In the genomic region with DNA sequence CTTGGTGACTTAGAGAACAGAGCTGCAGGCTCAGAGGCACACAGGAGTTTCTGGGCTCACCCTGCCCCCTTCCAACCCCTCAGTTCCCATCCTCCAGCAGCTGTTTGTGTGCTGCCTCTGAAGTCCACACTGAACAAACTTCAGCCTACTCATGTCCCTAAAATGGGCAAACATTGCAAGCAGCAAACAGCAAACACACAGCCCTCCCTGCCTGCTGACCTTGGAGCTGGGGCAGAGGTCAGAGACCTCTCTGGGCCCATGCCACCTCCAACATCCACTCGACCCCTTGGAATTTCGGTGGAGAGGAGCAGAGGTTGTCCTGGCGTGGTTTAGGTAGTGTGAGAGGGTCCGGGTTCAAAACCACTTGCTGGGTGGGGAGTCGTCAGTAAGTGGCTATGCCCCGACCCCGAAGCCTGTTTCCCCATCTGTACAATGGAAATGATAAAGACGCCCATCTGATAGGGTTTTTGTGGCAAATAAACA, we compare ENCODE assay signal across 1 cellular context.
TF ChIP-seq lines count a peak whose summit lies in the region.

No MANE protein-coding gene starts in this region.

TF ChIP-seq in HepG2, 621 proteins besides CTCF, POLR2A, EP300 and RAD21 (continued from another document and continues in another):
- TF ChIP-seq, protein P1, sequence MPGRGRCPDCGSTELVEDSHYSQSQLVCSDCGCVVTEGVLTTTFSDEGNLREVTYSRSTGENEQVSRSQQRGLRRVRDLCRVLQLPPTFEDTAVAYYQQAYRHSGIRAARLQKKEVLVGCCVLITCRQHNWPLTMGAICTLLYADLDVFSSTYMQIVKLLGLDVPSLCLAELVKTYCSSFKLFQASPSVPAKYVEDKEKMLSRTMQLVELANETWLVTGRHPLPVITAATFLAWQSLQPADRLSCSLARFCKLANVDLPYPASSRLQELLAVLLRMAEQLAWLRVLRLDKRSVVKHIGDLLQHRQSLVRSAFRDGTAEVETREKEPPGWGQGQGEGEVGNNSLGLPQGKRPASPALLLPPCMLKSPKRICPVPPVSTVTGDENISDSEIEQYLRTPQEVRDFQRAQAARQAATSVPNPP (CRISPR knock-in tag; IDR thresholded peaks at IDR 0.05): peak; percentile 75; the same call in 1 of the 2 replicates
- TF ChIP-seq ZFX (CRISPR knock-in tag; IDR thresholded peaks at IDR 0.05; ENCODE audit: low read depth) (peak; percentile 80), THAP11 (CRISPR knock-in tag; IDR thresholded peaks at IDR 0.05) (peak; percentile 78), U2AF2 (IDR thresholded peaks at IDR 0.05; ENCODE audit: low read depth, low read length) (peak; percentile 63; the same call in 1 of the 2 replicates), ZBTB10 (CRISPR knock-in tag; IDR thresholded peaks at IDR 0.05; ENCODE audit: borderline replicate concordance) (peak; percentile 82; the same call in 1 of the 2 replicates), ZFYVE20 (CRISPR knock-in tag; IDR thresholded peaks at IDR 0.05; ENCODE audit: borderline replicate concordance, low read depth) (no peak), NFYB (CRISPR knock-in tag; IDR thresholded peaks at IDR 0.05) (no peak), ZNF597 (CRISPR knock-in tag; IDR thresholded peaks at IDR 0.05) (no peak), TEAD2 (CRISPR knock-in tag; IDR thresholded peaks at IDR 0.05) (no peak), ZKSCAN8 (CRISPR knock-in tag; IDR thresholded peaks at IDR 0.05; ENCODE audit: borderline replicate concordance) (peak; percentile 90), FOSL1 (CRISPR knock-in tag; IDR thresholded peaks at IDR 0.05; ENCODE audit: borderline replicate concordance) (peak; percentile 86; the same call in 1 of the 2 replicates), BCL6 (CRISPR knock-in tag; IDR thresholded peaks at IDR 0.05) (peak; percentile 96), XBP1 (CRISPR knock-in tag; IDR thresholded peaks at IDR 0.05) (no peak), THAP8 (CRISPR knock-in tag; IDR thresholded peaks at IDR 0.05; ENCODE audit: borderline replicate concordance) (no peak), ZNF746 (CRISPR knock-in tag; IDR thresholded peaks at IDR 0.05) (peak; percentile 99), ZNF251 (CRISPR knock-in tag; IDR thresholded peaks at IDR 0.05) (no peak), ATF7-NPFF (CRISPR knock-in tag; IDR thresholded peaks at IDR 0.05; ENCODE audit: low read depth) (no peak; the same call in 1 of the 2 replicates), POGK (CRISPR knock-in tag; conservative IDR thresholded peaks at IDR 0.05) (peak; percentile 41), HMGXB4 (CRISPR knock-in tag; IDR thresholded peaks at IDR 0.05; ENCODE audit: borderline replicate concordance in 1 of 2, low read depth in 1 of 2) (peak; percentile 27 to 89; a peak in 2 of 4 replicates), TBP (CRISPR knock-in tag; IDR thresholded peaks at IDR 0.05) (no peak), SRSF4 (IDR thresholded peaks at IDR 0.05; ENCODE audit: low read depth, low read length, poor library complexity, severe bottlenecking) (no peak), CREB3 (CRISPR knock-in tag; IDR thresholded peaks at IDR 0.05) (no peak), HNF1A (IDR thresholded peaks at IDR 0.05; ENCODE audit: low read depth) (peak; percentile 77; the same call in 1 of the 2 replicates), HNF1A (CRISPR knock-in tag; IDR thresholded peaks at IDR 0.05; ENCODE audit: borderline replicate concordance) (peak; percentile 92), ZNF460 (CRISPR knock-in tag; IDR thresholded peaks at IDR 0.05; ENCODE audit: borderline replicate concordance) (no peak; the same call in 1 of the 2 replicates)
- TF ChIP-seq, protein P2, sequence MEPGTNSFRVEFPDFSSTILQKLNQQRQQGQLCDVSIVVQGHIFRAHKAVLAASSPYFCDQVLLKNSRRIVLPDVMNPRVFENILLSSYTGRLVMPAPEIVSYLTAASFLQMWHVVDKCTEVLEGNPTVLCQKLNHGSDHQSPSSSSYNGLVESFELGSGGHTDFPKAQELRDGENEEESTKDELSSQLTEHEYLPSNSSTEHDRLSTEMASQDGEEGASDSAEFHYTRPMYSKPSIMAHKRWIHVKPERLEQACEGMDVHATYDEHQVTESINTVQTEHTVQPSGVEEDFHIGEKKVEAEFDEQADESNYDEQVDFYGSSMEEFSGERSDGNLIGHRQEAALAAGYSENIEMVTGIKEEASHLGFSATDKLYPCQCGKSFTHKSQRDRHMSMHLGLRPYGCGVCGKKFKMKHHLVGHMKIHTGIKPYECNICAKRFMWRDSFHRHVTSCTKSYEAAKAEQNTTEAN (CRISPR knock-in tag; conservative IDR thresholded peaks at IDR 0.05): peak; percentile 71; the same call in 1 of the 2 replicates
- TF ChIP-seq, protein P3, sequence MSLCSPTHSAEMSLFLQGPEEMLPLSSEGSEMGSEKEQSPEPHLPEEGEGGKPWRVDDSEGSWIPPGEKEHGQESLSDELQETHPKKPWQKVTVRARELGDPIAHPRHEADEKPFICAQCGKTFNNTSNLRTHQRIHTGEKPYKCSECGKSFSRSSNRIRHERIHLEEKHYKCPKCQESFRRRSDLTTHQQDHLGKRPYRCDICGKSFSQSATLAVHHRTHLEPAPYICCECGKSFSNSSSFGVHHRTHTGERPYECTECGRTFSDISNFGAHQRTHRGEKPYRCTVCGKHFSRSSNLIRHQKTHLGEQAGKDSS (CRISPR knock-in tag; IDR thresholded peaks at IDR 0.05; ENCODE audit: borderline replicate concordance, low read depth): peak; percentile 94
- TF ChIP-seq, protein P4, sequence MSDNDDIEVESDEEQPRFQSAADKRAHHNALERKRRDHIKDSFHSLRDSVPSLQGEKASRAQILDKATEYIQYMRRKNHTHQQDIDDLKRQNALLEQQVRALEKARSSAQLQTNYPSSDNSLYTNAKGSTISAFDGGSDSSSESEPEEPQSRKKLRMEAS (IDR thresholded peaks at IDR 0.05): peak; percentile 90
- TF ChIP-seq, protein P5, sequence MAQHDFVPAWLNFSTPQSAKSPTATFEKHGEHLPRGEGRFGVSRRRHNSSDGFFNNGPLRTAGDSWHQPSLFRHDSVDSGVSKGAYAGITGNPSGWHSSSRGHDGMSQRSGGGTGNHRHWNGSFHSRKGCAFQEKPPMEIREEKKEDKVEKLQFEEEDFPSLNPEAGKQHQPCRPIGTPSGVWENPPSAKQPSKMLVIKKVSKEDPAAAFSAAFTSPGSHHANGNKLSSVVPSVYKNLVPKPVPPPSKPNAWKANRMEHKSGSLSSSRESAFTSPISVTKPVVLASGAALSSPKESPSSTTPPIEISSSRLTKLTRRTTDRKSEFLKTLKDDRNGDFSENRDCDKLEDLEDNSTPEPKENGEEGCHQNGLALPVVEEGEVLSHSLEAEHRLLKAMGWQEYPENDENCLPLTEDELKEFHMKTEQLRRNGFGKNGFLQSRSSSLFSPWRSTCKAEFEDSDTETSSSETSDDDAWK (CRISPR knock-in tag; IDR thresholded peaks at IDR 0.05): no peak
- TF ChIP-seq, protein P6, sequence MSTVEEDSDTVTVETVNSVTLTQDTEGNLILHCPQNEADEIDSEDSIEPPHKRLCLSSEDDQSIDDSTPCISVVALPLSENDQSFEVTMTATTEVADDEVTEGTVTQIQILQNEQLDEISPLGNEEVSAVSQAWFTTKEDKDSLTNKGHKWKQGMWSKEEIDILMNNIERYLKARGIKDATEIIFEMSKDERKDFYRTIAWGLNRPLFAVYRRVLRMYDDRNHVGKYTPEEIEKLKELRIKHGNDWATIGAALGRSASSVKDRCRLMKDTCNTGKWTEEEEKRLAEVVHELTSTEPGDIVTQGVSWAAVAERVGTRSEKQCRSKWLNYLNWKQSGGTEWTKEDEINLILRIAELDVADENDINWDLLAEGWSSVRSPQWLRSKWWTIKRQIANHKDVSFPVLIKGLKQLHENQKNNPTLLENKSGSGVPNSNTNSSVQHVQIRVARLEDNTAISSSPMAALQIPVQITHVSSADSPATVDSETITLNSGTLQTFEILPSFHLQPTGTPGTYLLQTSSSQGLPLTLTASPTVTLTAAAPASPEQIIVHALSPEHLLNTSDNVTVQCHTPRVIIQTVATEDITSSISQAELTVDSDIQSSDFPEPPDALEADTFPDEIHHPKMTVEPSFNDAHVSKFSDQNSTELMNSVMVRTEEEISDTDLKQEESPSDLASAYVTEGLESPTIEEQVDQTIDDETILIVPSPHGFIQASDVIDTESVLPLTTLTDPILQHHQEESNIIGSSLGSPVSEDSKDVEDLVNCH (CRISPR knock-in tag; IDR thresholded peaks at IDR 0.05): no peak
